In the genomic region with DNA sequence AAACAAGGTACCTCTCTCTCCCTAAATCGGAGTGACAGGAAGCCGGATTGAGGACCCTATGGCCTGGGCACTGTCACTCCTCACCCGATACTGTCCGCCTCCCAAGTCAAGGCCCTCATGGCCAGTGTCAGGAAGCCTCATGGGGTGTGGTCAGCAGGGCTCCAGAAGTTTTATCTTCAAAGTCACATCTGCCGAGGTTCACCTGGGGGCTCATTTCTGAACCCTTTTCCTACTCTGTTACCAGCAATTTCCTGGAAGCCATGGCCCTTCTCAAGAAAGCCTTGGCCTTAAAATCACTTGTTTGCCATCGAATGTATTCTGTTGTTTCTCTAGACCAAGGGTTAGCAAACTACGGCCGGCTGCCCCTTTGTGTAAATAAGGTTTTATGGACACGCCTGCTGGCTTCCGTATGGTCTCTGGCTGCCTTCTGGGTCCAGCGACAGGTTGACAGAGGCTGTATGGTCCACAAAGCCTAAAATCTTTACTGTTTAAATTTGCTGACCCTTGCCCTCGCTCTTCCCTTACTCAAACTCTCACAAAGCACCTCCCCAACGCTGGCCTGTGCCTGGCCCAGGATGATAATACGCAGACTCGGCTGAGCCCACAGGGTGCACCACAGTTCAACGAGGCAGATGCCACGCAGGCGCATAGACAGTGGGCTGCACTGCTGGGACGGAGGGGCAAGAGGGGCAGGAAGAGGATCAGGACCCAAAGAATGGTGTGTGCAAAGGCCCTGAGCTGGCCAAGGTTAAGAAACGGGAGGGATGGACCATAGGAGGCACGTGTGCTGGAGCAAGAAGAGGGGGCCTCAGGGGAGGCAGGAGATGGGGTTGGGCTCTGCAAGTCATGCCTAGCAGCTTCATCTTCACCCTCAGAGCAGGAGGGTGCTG, we compare ENCODE assay signal across 20 cellular contexts. TPM values are rescaled to one million over a fixed set of nuclear protein-coding genes. Genes with fewer than 3 reads are reported as not detected.
DNase-seq lines count a peak whose midpoint lies in the region; ATAC-seq and TF ChIP-seq lines count a peak whose summit lies in the region.
"Had no signal": no experiment of that assay in that cellular context is flagged by ENCODE, and none has a peak within 500 bp of the region (broad histone marks: within the 10 kb centered on the region; RNA-seq: fewer than 3 reads in every experiment).

No MANE protein-coding gene starts in this region.

- TF ChIP-seq RAD21 in SK-N-SH (IDR thresholded peaks at IDR 0.05; ENCODE audit: low read length) = no peak

- no peaks in the 10 kb centered on the region for H3K9me3 Mint-ChIP-seq in central memory CD8-positive, alpha-beta T cell
- H3K9me3 Mint-ChIP-seq in type B pancreatic cell = no peaks in the 10 kb centered on the region
- H3K9me3 Mint-ChIP-seq: CD8-positive, alpha-beta memory T cell had no signal

- H3K27me3 Mint-ChIP-seq in central memory CD8-positive, alpha-beta T cell = no peaks in the 10 kb centered on the region
- H3K27me3 Mint-ChIP-seq in type B pancreatic cell = no peaks in the 10 kb centered on the region
- H3K27me3 Mint-ChIP-seq: CD8-positive, alpha-beta memory T cell had no signal

- CTCF ChIA-PET in SK-N-SH (lab: Yijun Ruan, JAX) = interaction anchor here (0.7 kb wide), 1 partner anchor 53 kb away, joined by 3 read pairs; no protein-coding TSS in a partner anchor

- H3K9me3 ChIP-seq in mucosa of descending colon (no peaks in the 10 kb centered on the region), SK-N-SH (no peaks in the 10 kb centered on the region)
- H3K9me3 ChIP-seq: A549; BLaER1 treated with 17β-estradiol and CSF1 and Interleukin-3, amounts not matched to agents 10 nM and 100 nM had no signal

- no peak for TF ChIP-seq CTCF in mucosa of descending colon (IDR thresholded peaks at IDR 0.05)
- no peak for TF ChIP-seq CTCF in type B pancreatic cell (conservative IDR thresholded peaks at IDR 0.05)
- TF ChIP-seq CTCF in SK-N-SH (IDR thresholded peaks at IDR 0.05) = no peak

- H3F3A ChIP-seq in SK-N-SH (replicated peaks; ENCODE audit: insufficient read depth) = no peaks in the 10 kb centered on the region

- no peak overlapping the region for H3K9ac ChIP-seq in SK-N-SH

- H3K36me3 Mint-ChIP-seq in central memory CD8-positive, alpha-beta T cell (ENCODE audit: insufficient read depth) = peaks cover 1% of the 10 kb centered on the region
- no peaks in the 10 kb centered on the region for H3K36me3 Mint-ChIP-seq in type B pancreatic cell
- H3K36me3 Mint-ChIP-seq: CD8-positive, alpha-beta memory T cell had no signal

- H3K4me2 ChIP-seq in SK-N-SH = no peak overlapping the region
- H3K4me2 ChIP-seq: A549; BLaER1 treated with 17β-estradiol and CSF1 and Interleukin-3, amounts not matched to agents 10 nM and 100 nM had no signal

- H3K27ac Mint-ChIP-seq in central memory CD8-positive, alpha-beta T cell (ENCODE audit: low read depth) = peak overlapping the region; percentile 23
- peak overlapping the region; percentile 23 for H3K27ac Mint-ChIP-seq in type B pancreatic cell

- H3K27me3 ChIP-seq in SK-N-SH (ENCODE audit: insufficient read depth) = no peaks in the 10 kb centered on the region
- H3K27me3 ChIP-seq: BLaER1 treated with 17β-estradiol and CSF1 and Interleukin-3, amounts not matched to agents 10 nM and 100 nM had no signal

- no peak overlapping the region for H3K27ac ChIP-seq in SK-N-SH (ENCODE audit: low read depth in 2 of 2, low read length in 1 of 2)
- H3K27ac ChIP-seq: A549; BLaER1 treated with 17β-estradiol and CSF1 and Interleukin-3, amounts not matched to agents 10 nM and 100 nM; HL-60 had no signal

- H3K4me1 ChIP-seq in mucosa of descending colon (ENCODE audit: low read depth) (no peaks in the 10 kb centered on the region), SK-N-SH (ENCODE audit: control insufficient read depth in 1 of 2, insufficient read depth in 2 of 2, low read depth in 1 of 2, low read length in 1 of 2) (peaks cover 0 to 26% of the 10 kb centered on the region in 2 experiments; a peak in 1 of 4 replicates)
- H3K4me1 ChIP-seq: A549 had no signal

- H3K36me3 ChIP-seq in mucosa of descending colon (ENCODE audit: low read depth) (no peaks in the 10 kb centered on the region), SK-N-SH (replicated peaks in 1 of 2; ENCODE audit: control insufficient read depth in 1 of 2, insufficient read depth in 2 of 2, low read length in 1 of 2) (no peaks in the 10 kb centered on the region)

- peak; percentile 15 for DNase-seq in Right ventricle myocardium superior
- DNase-seq in cardiac septum (ENCODE audit: low spot score) = no peak
- DNase-seq in central memory CD8-positive, alpha-beta T cell (ENCODE audit: low spot score in 2 of 2) = no peak
- peak in 1 of 3 donors; percentile 24 for DNase-seq in mucosa of descending colon
- no peak for DNase-seq in type B pancreatic cell (ENCODE audit: extremely low spot score, unreplicated experiment)
- DNase-seq in SK-N-SH = no peak
- DNase-seq in SW 1271 (lab: John Stamatoyannopoulos, UW) = no peak
- DNase-seq: CD8-positive, alpha-beta memory T cell; DMS79; KBM-7; MV-4-11; NCI-H1417 treated with DMSO at 0.1 percent for 48 hours; NCI-H1930; NCI-H446 treated with DMSO at 0.1 percent for 48 hours; NCI-H748 treated with DMSO at 0.1 percent for 48 hours; OCI-M1 had no signal

- no peaks in the 10 kb centered on the region for H3K79me2 ChIP-seq in SK-N-SH (ENCODE audit: insufficient read depth)

- no peak for TF ChIP-seq EP300 in SK-N-SH (IDR thresholded peaks at IDR 0.05; ENCODE audit: borderline replicate concordance in 1 of 2, low read depth in 1 of 2, low read length in 1 of 2)

- no peaks in the 10 kb centered on the region for H4K20me1 ChIP-seq in SK-N-SH (ENCODE audit: insufficient read depth)

- H2AFZ ChIP-seq in SK-N-SH (ENCODE audit: low read depth) = no peak overlapping the region

- no peaks in the 10 kb centered on the region for H3K9me2 ChIP-seq in SK-N-SH

- H3K4me3 Mint-ChIP-seq in central memory CD8-positive, alpha-beta T cell = no peak overlapping the region
- no peak overlapping the region for H3K4me3 Mint-ChIP-seq in type B pancreatic cell
- H3K4me3 Mint-ChIP-seq: CD8-positive, alpha-beta memory T cell had no signal

- ATAC-seq in Right ventricle myocardium superior (ENCODE audit: poor library complexity) = no peak
- no peak for ATAC-seq in central memory CD8-positive, alpha-beta T cell (replicated peaks; ENCODE audit: extremely low read depth, poor library complexity, severe bottlenecking)
- peak; percentile 38 for ATAC-seq in mucosa of descending colon
- no peak for ATAC-seq in HG03095 (IDR thresholded peaks at IDR 0.05; ENCODE audit: unreplicated experiment)
- ATAC-seq: A549 had no signal

- peaks cover 7% of the 10 kb centered on the region for H3K4me1 Mint-ChIP-seq in central memory CD8-positive, alpha-beta T cell
- H3K4me1 Mint-ChIP-seq in type B pancreatic cell (ENCODE audit: unreplicated experiment) = peaks cover 26% of the 10 kb centered on the region

- intact Hi-C loops in Right ventricle myocardium superior (cut with DNase I) (no loop called here), cardiac septum (cut with DNase I) (no loop called here), mucosa of descending colon (cut with DNase I, micrococcal nuclease) (no loop called here)

- WGBS in SK-N-SH (ENCODE audit: low lambda C conversion rate) = 91% methylated on average over 21 of the region's 21 CpGs

- POLR2A ChIA-PET in SK-N-SH (lab: Yijun Ruan, JAX) = no interaction called here

- no peak overlapping the region for H3K4me3 ChIP-seq in mucosa of descending colon
- no peak overlapping the region for H3K4me3 ChIP-seq in SK-N-SH (ENCODE audit: low read depth in 2 of 2, low read length in 1 of 2)
- H3K4me3 ChIP-seq: A549; BLaER1 treated with 17β-estradiol and CSF1 and Interleukin-3, amounts not matched to agents 10 nM and 100 nM had no signal

TF ChIP-seq in SK-N-SH, 30 proteins besides CTCF, POLR2A, EP300 and RAD21:
- no peak for TF ChIP-seq RFX5 (IDR thresholded peaks at IDR 0.05; ENCODE audit: low read length)
- TF ChIP-seq, protein P1, sequence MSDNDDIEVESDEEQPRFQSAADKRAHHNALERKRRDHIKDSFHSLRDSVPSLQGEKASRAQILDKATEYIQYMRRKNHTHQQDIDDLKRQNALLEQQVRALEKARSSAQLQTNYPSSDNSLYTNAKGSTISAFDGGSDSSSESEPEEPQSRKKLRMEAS (IDR thresholded peaks at IDR 0.05; ENCODE audit: low read depth) = no peak
- TF ChIP-seq, protein P2, sequence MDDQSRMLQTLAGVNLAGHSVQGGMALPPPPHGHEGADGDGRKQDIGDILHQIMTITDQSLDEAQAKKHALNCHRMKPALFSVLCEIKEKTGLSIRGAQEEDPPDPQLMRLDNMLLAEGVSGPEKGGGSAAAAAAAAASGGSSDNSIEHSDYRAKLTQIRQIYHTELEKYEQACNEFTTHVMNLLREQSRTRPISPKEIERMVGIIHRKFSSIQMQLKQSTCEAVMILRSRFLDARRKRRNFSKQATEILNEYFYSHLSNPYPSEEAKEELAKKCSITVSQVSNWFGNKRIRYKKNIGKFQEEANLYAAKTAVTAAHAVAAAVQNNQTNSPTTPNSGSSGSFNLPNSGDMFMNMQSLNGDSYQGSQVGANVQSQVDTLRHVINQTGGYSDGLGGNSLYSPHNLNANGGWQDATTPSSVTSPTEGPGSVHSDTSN (IDR thresholded peaks at IDR 0.05) = no peak
- no peak for TF ChIP-seq EZH2phosphoT487 (IDR thresholded peaks at IDR 0.05; ENCODE audit: borderline replicate concordance, low read depth)
- TF ChIP-seq TEAD4 (IDR thresholded peaks at IDR 0.05; ENCODE audit: borderline replicate concordance, insufficient read depth) = no peak
- TF ChIP-seq FOSL2 (IDR thresholded peaks at IDR 0.05; ENCODE audit: borderline replicate concordance, low read depth) = no peak
- no peak for TF ChIP-seq IRF3 (IDR thresholded peaks at IDR 0.05; ENCODE audit: low read depth, low read length)
- no peak for TF ChIP-seq ELF1 (IDR thresholded peaks at IDR 0.05)
TF ChIP-seq in SK-N-SH: peak in this region for 0.

RNA-seq across cellular contexts. Expression of gene DUSP7, which starts 24.7 kb away (rescaled TPM):
- total RNA-seq in Right ventricle myocardium superior (23.2 TPM), cardiac septum (21.2 TPM), mucosa of descending colon (10 to 100 TPM in 1 of 3 donors, 1 to 10 TPM in 2; 6.9 to 12.3 (median 8.0) TPM), type B pancreatic cell (ENCODE audit: low replicate concordance) (11.9 and 25.9 TPM in 2 replicates)
- 24.3 and 25.8 TPM in 2 replicates for polyA plus RNA-seq in SK-N-SH (2012; rRNA removed)
- 13.1 and 20.1 TPM in 2 replicates for polyA plus RNA-seq in SK-N-SH (2012; cell fraction: cytosol; rRNA removed)
- polyA plus RNA-seq in SK-N-SH (2012; cell fraction: nucleus; rRNA removed) = 14.4 and 15.6 TPM in 2 replicates
